In genomic region chr6:106637718-106638341, GRCh38 we compare ENCODE assay signal across 11 cellular contexts. TPM values are rescaled to one million over a fixed set of nuclear protein-coding genes. Genes with fewer than 3 reads are reported as not detected.
DNase-seq lines count a peak whose midpoint lies in the region; ATAC-seq and TF ChIP-seq lines count a peak whose summit lies in the region.
"Had no signal": no experiment of that assay in that cellular context is flagged by ENCODE, and none has a peak within 500 bp of the region (broad histone marks: within the 10 kb centered on the region; RNA-seq: fewer than 3 reads in every experiment).

No MANE protein-coding gene starts in this region.

- H3K27me3 Mint-ChIP-seq in nephron progenitor cell (ENCODE audit: low read depth, poor library complexity), result no peaks in the 10 kb centered on the region

- peaks cover 8% of the 10 kb centered on the region for H3K4me1 Mint-ChIP-seq in nephron progenitor cell

- H3K4me3 Mint-ChIP-seq in nephron progenitor cell, result no peak overlapping the region

- no peaks in the 10 kb centered on the region for H3K4me1 ChIP-seq in SJCRH30
- H3K4me1 ChIP-seq: vagina had no signal

- peaks cover 14% of the 10 kb centered on the region for H3K36me3 ChIP-seq in SJCRH30

- no peak for TF ChIP-seq CTCF in nephron progenitor cell (IDR thresholded peaks at IDR 0.05)

- DNase-seq in germinal center (ENCODE audit: low spot score) (peak; percentile 67), 8988T (no peak), SJCRH30 (no peak), NCI-H1694 treated with DMSO at 0.1 percent for 48 hours (lab: John Stamatoyannopoulos, UW) (no peak), nephron progenitor cell (no peak)
- DNase-seq: SHP77 had no signal

- no peaks in the 10 kb centered on the region for H3K9me3 ChIP-seq in SJCRH30 (replicated peaks)
- H3K9me3 ChIP-seq: vagina had no signal

- no peak overlapping the region for H3K27ac ChIP-seq in SJCRH30
- H3K27ac ChIP-seq: vagina had no signal

- H3K27ac Mint-ChIP-seq in nephron progenitor cell, result no peak overlapping the region

- no peak overlapping the region for H3K4me3 ChIP-seq in SJCRH30
- H3K4me3 ChIP-seq: vagina had no signal

- H3K27me3 ChIP-seq in SJCRH30, result no peaks in the 10 kb centered on the region
- H3K27me3 ChIP-seq: vagina had no signal

- H3K36me3 Mint-ChIP-seq in nephron progenitor cell (ENCODE audit: low read depth), result peaks cover 62% of the 10 kb centered on the region

- peak; percentile 58 for ATAC-seq in GM18858 (IDR thresholded peaks at IDR 0.05; ENCODE audit: unreplicated experiment)
- peak; percentile 76 for ATAC-seq in GM21619 (IDR thresholded peaks at IDR 0.05; ENCODE audit: unreplicated experiment)
- ATAC-seq in HG03439 (IDR thresholded peaks at IDR 0.05; ENCODE audit: unreplicated experiment), result peak; percentile 55
- ATAC-seq: esophagus mucosa had no signal

- no peaks in the 10 kb centered on the region for H3K9me3 Mint-ChIP-seq in nephron progenitor cell

RNA-seq across cellular contexts. Expression of gene QRSL1, which starts 8.5 kb away (rescaled TPM):
- 17.3 and 18.1 TPM in 2 replicates for total RNA-seq in SJCRH30 (2014; rRNA removed; shearing (Covaris generic))

RNA-seq across cellular contexts. Expression of gene RTN4IP1, which starts 8.5 kb away (rescaled TPM):
- total RNA-seq in SJCRH30 (2014; rRNA removed; shearing (Covaris generic)), result 8.4 and 8.5 TPM in 2 replicates
